In the genomic region with DNA sequence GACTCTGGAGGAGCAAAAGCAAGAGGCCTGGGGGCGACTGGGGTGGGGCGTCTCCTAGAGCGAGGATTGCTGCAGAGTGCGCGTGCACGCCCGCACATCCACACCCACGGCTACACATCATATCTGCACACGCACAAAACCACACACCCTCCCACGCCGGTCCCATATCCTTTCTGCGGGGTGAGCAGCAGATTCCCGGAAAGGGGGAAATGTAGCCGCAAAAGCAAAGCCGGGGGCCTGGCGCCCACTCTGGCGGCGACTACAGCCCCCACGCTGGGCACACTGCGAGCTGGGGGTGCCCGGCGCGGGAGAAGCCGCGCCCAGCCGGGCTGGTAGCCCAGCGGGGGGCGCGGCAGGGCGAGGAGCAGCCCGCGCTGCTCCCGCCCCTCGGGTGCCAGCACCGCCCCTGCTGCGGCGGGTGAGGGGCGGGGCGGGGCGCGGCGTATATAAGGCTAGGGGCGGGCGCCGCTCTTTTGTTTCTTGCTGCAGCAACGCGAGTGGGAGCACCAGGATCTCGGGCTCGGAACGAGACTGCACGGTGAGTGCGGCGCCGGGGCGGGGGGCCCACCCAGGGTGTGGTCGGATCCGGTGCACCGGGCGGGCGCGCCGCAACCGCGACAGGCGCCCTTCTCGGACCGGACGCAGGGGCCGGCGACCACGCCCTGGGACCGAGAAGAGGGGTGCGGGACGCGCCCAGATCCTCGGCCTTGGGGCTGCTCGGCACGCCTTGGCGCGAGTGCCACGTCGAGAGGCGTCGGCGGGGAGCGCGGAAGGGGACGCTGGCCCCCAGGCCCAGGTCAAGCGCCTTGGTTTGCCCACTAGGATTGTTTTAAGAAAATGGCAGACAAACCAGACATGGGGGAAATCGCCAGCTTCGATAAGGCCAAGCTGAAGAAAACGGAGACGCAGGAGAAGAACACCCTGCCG, we compare ENCODE assay signal across 1 cellular context.
TF ChIP-seq lines count a peak whose summit lies in the region.

TSS of gene TMSB10 (plus strand) at position 476 of the 927 bp plus-strand sequence.

TF ChIP-seq in K562, 482 proteins besides CTCF, POLR2A, EP300 and RAD21 (continued from another document and continues in another):
- TF ChIP-seq SMARCA5 (IDR thresholded peaks at IDR 0.05), result no peak
- peak; percentile 70 for TF ChIP-seq GTF2F1 (IDR thresholded peaks at IDR 0.05; ENCODE audit: low read depth, low read length)
- no peak for TF ChIP-seq ZBED1 (IDR thresholded peaks at IDR 0.05)
- 0 out of 2 replicates have a peak, but pooled peaks have one; percentile 41 for TF ChIP-seq SOX6 (IDR thresholded peaks at IDR 0.05)
- TF ChIP-seq THRB (CRISPR knock-in tag; conservative IDR thresholded peaks at IDR 0.05), result no peak; the same call in 1 of the 2 replicates
- TF ChIP-seq C11orf30 (IDR thresholded peaks at IDR 0.05; ENCODE audit: low read depth), result no peak
- TF ChIP-seq ILF3 (IDR thresholded peaks at IDR 0.05; ENCODE audit: borderline replicate concordance), result peak; percentile 31; the same call in 1 of the 2 replicates
- TF ChIP-seq KDM1A (IDR thresholded peaks at IDR 0.05), result peak; percentile 17 to 61; a peak in 2 of 4 replicates
- TF ChIP-seq HDAC2 (IDR thresholded peaks at IDR 0.05), result peak; percentile 62; the same call in 1 of the 2 replicates
- TF ChIP-seq HMG20B (CRISPR knock-in tag; IDR thresholded peaks at IDR 0.05), result no peak
- no peak for TF ChIP-seq ZNF75A (CRISPR knock-in tag; IDR thresholded peaks at IDR 0.05)
- TF ChIP-seq PML (IDR thresholded peaks at IDR 0.05; ENCODE audit: low read length), result peak; percentile 74
- TF ChIP-seq ZBTB40 (IDR thresholded peaks at IDR 0.05), result 0 out of 2 replicates have a peak, but pooled peaks have one; percentile 18
- TF ChIP-seq ZBTB40 (CRISPR knock-in tag; IDR thresholded peaks at IDR 0.05), result no peak
- TF ChIP-seq TEAD4 (IDR thresholded peaks at IDR 0.05; ENCODE audit: low read length), result 0 out of 2 replicates have a peak, but pooled peaks have one; percentile 23
- TF ChIP-seq TEAD4 (CRISPR knock-in tag; IDR thresholded peaks at IDR 0.05; ENCODE audit: borderline replicate concordance), result no peak
- TF ChIP-seq RFX5 (IDR thresholded peaks at IDR 0.05; ENCODE audit: low read depth, low read length), result no peak
- TF ChIP-seq, protein P1, sequence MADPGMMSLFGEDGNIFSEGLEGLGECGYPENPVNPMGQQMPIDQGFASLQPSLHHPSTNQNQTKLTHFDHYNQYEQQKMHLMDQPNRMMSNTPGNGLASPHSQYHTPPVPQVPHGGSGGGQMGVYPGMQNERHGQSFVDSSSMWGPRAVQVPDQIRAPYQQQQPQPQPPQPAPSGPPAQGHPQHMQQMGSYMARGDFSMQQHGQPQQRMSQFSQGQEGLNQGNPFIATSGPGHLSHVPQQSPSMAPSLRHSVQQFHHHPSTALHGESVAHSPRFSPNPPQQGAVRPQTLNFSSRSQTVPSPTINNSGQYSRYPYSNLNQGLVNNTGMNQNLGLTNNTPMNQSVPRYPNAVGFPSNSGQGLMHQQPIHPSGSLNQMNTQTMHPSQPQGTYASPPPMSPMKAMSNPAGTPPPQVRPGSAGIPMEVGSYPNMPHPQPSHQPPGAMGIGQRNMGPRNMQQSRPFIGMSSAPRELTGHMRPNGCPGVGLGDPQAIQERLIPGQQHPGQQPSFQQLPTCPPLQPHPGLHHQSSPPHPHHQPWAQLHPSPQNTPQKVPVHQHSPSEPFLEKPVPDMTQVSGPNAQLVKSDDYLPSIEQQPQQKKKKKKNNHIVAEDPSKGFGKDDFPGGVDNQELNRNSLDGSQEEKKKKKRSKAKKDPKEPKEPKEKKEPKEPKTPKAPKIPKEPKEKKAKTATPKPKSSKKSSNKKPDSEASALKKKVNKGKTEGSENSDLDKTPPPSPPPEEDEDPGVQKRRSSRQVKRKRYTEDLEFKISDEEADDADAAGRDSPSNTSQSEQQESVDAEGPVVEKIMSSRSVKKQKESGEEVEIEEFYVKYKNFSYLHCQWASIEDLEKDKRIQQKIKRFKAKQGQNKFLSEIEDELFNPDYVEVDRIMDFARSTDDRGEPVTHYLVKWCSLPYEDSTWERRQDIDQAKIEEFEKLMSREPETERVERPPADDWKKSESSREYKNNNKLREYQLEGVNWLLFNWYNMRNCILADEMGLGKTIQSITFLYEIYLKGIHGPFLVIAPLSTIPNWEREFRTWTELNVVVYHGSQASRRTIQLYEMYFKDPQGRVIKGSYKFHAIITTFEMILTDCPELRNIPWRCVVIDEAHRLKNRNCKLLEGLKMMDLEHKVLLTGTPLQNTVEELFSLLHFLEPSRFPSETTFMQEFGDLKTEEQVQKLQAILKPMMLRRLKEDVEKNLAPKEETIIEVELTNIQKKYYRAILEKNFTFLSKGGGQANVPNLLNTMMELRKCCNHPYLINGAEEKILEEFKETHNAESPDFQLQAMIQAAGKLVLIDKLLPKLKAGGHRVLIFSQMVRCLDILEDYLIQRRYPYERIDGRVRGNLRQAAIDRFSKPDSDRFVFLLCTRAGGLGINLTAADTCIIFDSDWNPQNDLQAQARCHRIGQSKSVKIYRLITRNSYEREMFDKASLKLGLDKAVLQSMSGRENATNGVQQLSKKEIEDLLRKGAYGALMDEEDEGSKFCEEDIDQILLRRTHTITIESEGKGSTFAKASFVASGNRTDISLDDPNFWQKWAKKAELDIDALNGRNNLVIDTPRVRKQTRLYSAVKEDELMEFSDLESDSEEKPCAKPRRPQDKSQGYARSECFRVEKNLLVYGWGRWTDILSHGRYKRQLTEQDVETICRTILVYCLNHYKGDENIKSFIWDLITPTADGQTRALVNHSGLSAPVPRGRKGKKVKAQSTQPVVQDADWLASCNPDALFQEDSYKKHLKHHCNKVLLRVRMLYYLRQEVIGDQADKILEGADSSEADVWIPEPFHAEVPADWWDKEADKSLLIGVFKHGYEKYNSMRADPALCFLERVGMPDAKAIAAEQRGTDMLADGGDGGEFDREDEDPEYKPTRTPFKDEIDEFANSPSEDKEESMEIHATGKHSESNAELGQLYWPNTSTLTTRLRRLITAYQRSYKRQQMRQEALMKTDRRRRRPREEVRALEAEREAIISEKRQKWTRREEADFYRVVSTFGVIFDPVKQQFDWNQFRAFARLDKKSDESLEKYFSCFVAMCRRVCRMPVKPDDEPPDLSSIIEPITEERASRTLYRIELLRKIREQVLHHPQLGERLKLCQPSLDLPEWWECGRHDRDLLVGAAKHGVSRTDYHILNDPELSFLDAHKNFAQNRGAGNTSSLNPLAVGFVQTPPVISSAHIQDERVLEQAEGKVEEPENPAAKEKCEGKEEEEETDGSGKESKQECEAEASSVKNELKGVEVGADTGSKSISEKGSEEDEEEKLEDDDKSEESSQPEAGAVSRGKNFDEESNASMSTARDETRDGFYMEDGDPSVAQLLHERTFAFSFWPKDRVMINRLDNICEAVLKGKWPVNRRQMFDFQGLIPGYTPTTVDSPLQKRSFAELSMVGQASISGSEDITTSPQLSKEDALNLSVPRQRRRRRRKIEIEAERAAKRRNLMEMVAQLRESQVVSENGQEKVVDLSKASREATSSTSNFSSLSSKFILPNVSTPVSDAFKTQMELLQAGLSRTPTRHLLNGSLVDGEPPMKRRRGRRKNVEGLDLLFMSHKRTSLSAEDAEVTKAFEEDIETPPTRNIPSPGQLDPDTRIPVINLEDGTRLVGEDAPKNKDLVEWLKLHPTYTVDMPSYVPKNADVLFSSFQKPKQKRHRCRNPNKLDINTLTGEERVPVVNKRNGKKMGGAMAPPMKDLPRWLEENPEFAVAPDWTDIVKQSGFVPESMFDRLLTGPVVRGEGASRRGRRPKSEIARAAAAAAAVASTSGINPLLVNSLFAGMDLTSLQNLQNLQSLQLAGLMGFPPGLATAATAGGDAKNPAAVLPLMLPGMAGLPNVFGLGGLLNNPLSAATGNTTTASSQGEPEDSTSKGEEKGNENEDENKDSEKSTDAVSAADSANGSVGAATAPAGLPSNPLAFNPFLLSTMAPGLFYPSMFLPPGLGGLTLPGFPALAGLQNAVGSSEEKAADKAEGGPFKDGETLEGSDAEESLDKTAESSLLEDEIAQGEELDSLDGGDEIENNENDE (IDR thresholded peaks at IDR 0.05; ENCODE audit: low read depth, low read length), result no peak
- TF ChIP-seq KDM2B (CRISPR knock-in tag; IDR thresholded peaks at IDR 0.05), result no peak
- TF ChIP-seq, protein P2, sequence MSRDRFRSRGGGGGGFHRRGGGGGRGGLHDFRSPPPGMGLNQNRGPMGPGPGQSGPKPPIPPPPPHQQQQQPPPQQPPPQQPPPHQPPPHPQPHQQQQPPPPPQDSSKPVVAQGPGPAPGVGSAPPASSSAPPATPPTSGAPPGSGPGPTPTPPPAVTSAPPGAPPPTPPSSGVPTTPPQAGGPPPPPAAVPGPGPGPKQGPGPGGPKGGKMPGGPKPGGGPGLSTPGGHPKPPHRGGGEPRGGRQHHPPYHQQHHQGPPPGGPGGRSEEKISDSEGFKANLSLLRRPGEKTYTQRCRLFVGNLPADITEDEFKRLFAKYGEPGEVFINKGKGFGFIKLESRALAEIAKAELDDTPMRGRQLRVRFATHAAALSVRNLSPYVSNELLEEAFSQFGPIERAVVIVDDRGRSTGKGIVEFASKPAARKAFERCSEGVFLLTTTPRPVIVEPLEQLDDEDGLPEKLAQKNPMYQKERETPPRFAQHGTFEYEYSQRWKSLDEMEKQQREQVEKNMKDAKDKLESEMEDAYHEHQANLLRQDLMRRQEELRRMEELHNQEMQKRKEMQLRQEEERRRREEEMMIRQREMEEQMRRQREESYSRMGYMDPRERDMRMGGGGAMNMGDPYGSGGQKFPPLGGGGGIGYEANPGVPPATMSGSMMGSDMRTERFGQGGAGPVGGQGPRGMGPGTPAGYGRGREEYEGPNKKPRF (IDR thresholded peaks at IDR 0.05; ENCODE audit: low read depth, low read length), result no peak
- TF ChIP-seq ZNF717 (CRISPR knock-in tag; IDR thresholded peaks at IDR 0.05), result no peak
- no peak for TF ChIP-seq TFE3 (CRISPR knock-in tag; IDR thresholded peaks at IDR 0.05)
- TF ChIP-seq PCBP1 (IDR thresholded peaks at IDR 0.05; ENCODE audit: low read depth, low read length, poor library complexity, severe bottlenecking), result peak; percentile 94
- no peak for TF ChIP-seq TAF15 (IDR thresholded peaks at IDR 0.05; ENCODE audit: low read depth, low read length)
